23 cellular contexts compared by ENCODE assay signal in the genomic region with DNA sequence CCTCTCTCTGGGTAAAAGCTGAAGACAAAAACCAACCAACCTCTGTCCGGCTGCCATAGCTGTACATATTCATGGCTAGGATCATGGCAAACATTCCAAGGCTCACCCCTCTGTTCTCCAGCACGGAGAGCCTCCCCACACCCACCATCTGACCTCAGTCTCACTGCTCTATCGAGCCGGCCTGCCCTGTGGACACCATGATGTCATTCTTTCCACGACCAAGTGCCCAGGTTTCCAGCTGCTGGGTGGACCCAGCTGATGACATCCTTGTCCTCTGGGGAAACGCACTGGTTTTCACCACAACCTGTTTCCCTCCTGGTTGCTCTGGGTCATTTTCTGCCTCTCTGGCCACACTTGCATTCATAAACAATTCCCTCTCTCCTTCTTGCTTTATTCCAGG.
DNase-seq lines count a peak whose midpoint lies in the region; ATAC-seq, FAIRE-seq and TF ChIP-seq lines count a peak whose summit lies in the region.
"Had no signal": no experiment of that assay in that cellular context is flagged by ENCODE, and none has a peak within 500 bp of the region (broad histone marks: within the 10 kb centered on the region; RNA-seq: fewer than 3 reads in every experiment).

No MANE protein-coding gene starts in this region.

- no peak for TF ChIP-seq POLR2A in lower leg skin (IDR thresholded peaks at IDR 0.05)

- TF ChIP-seq CTCF in astrocyte (IDR thresholded peaks at IDR 0.05; ENCODE audit: insufficient read depth, low read depth, low read length) (no peak), endothelial cell (IDR thresholded peaks at IDR 0.05; ENCODE audit: unreplicated experiment) (no peak), lower leg skin (IDR thresholded peaks at IDR 0.05) (no peak), type B pancreatic cell (conservative IDR thresholded peaks at IDR 0.05) (no peak)

- no peaks in the 10 kb centered on the region for H3K27me3 ChIP-seq in astrocyte (ENCODE audit: insufficient read depth, low read length)
- H3K27me3 ChIP-seq: gastrocnemius medialis, sigmoid colon had no signal

- no peak overlapping the region for H3K27ac Mint-ChIP-seq in astrocyte (ENCODE audit: unreplicated experiment)
- no peak overlapping the region for H3K27ac Mint-ChIP-seq in endothelial cell (ENCODE audit: unreplicated experiment)
- H3K27ac Mint-ChIP-seq in type B pancreatic cell = peak overlapping the region; percentile 48
- no peak overlapping the region for H3K27ac Mint-ChIP-seq in activated CD8-positive, alpha-beta memory T cell treated with anti-CD3 and anti-CD28 coated beads, Interleukin-2, amount 10 ng/mL, durations not matched to agents 7 days and 5 days
- H3K27ac Mint-ChIP-seq: activated naive CD4-positive, alpha-beta T cell treated with anti-CD3 and anti-CD28 coated beads for 36 hours; activated T-cell treated with anti-CD3 and anti-CD28 coated beads, Interleukin-2, amount 50 U/mL, for 24 hours; CD8-positive, alpha-beta T cell had no signal

- H3K4me2 ChIP-seq in astrocyte (ENCODE audit: low read length) = no peak overlapping the region

- H4K20me1 ChIP-seq in astrocyte (ENCODE audit: insufficient read depth, low read length) = peaks cover 28% of the 10 kb centered on the region

- H3K4me1 Mint-ChIP-seq in astrocyte (ENCODE audit: low read depth, unreplicated experiment) (peaks cover 4% of the 10 kb centered on the region), endothelial cell (ENCODE audit: unreplicated experiment) (peaks cover 6% of the 10 kb centered on the region), type B pancreatic cell (ENCODE audit: unreplicated experiment) (no peaks in the 10 kb centered on the region)
- no peaks in the 10 kb centered on the region for H3K4me1 Mint-ChIP-seq in activated CD8-positive, alpha-beta memory T cell treated with anti-CD3 and anti-CD28 coated beads, Interleukin-2, amount 10 ng/mL, durations not matched to agents 7 days and 5 days

- WGBS in lower leg skin, 2 donors = 60 to 63% methylated on average over 6 of the region's 6 CpGs

- no peaks in the 10 kb centered on the region for H3K4me1 ChIP-seq in astrocyte (ENCODE audit: insufficient read depth, low read length)
- H3K4me1 ChIP-seq: gastrocnemius medialis, HAP-1 had no signal

- no peak overlapping the region for H3K9ac ChIP-seq in astrocyte (ENCODE audit: low read length)

- no peaks in the 10 kb centered on the region for H3K27me3 Mint-ChIP-seq in astrocyte (ENCODE audit: low read depth, unreplicated experiment)
- peaks cover 6% of the 10 kb centered on the region for H3K27me3 Mint-ChIP-seq in endothelial cell (ENCODE audit: unreplicated experiment)
- no peaks in the 10 kb centered on the region for H3K27me3 Mint-ChIP-seq in type B pancreatic cell
- H3K27me3 Mint-ChIP-seq in activated CD8-positive, alpha-beta memory T cell treated with anti-CD3 and anti-CD28 coated beads, Interleukin-2, amount 10 ng/mL, durations not matched to agents 7 days and 5 days = no peaks in the 10 kb centered on the region
- H3K27me3 Mint-ChIP-seq: activated T-cell treated with anti-CD3 and anti-CD28 coated beads, Interleukin-2, amount 50 U/mL, for 24 hours had no signal

- intact Hi-C loops in lower leg skin (cut with DNase I; ENCODE audit: low total_unique reads) = no loop called here

- no peak overlapping the region for H3K4me3 ChIP-seq in astrocyte (ENCODE audit: insufficient read depth, low read depth, low read length)
- H3K4me3 ChIP-seq in lower leg skin (ENCODE audit: low read depth, poor library complexity, severe bottlenecking) = no peak overlapping the region
- H3K4me3 ChIP-seq: gastrocnemius medialis, HAP-1, sigmoid colon had no signal

- H3K36me3 Mint-ChIP-seq in astrocyte (ENCODE audit: low read depth, unreplicated experiment) = peaks cover 28% of the 10 kb centered on the region
- H3K36me3 Mint-ChIP-seq in endothelial cell (ENCODE audit: low read depth, unreplicated experiment) = peaks cover 68% of the 10 kb centered on the region
- H3K36me3 Mint-ChIP-seq in type B pancreatic cell = peaks cover 31% of the 10 kb centered on the region
- no peaks in the 10 kb centered on the region for H3K36me3 Mint-ChIP-seq in activated CD8-positive, alpha-beta memory T cell treated with anti-CD3 and anti-CD28 coated beads, Interleukin-2, amount 10 ng/mL, durations not matched to agents 7 days and 5 days

- DNase-seq in astrocyte (ENCODE audit: low read depth) (no peak), endothelial cell (ENCODE audit: low spot score) (no peak), lower leg skin (ENCODE audit: low spot score in 2 of 2) (peak; percentile 41 to 81), type B pancreatic cell (ENCODE audit: extremely low spot score, unreplicated experiment) (no peak), NCI-H128 (lab: John Stamatoyannopoulos, UW; ENCODE audit: unreplicated experiment) (no peak), NCI-H2081 treated with DMSO at 0.1 percent for 48 hours (lab: John Stamatoyannopoulos, UW) (no peak)
- DNase-seq in activated CD8-positive, alpha-beta memory T cell treated with anti-CD3 and anti-CD28 coated beads, Interleukin-2, amount 10 ng/mL, durations not matched to agents 7 days and 5 days = no peak
- DNase-seq: activated naive CD4-positive, alpha-beta T cell treated with anti-CD3 and anti-CD28 coated beads for 36 hours; activated T-cell treated with anti-CD3 and anti-CD28 coated beads, Interleukin-2, amount 50 U/mL, for 24 hours; amniotic stem cell; CD8-positive, alpha-beta T cell; effector CD4-positive, alpha-beta T cell; KBM-7; kidney; NCI-H187 treated with DMSO at 0.1 percent for 48 hours; NCI-H774; OCI-M1; SHP77; sigmoid colon; stimulated activated CD8-positive, alpha-beta memory T cell treated with anti-CD3 and anti-CD28 coated beads, Interleukin-4, amount 100 ng/mL, for 48 hours had no signal

- peaks cover 62% of the 10 kb centered on the region for H3K36me3 ChIP-seq in astrocyte (ENCODE audit: insufficient read depth, low read length)

- H3K9me3 ChIP-seq in astrocyte (ENCODE audit: insufficient read depth, low read depth, low read length) = no peaks in the 10 kb centered on the region
- H3K9me3 ChIP-seq: gastrocnemius medialis, HAP-1, sigmoid colon had no signal

- H3K9me3 Mint-ChIP-seq in astrocyte (ENCODE audit: unreplicated experiment) = peaks cover 2% of the 10 kb centered on the region
- no peaks in the 10 kb centered on the region for H3K9me3 Mint-ChIP-seq in endothelial cell (ENCODE audit: unreplicated experiment)
- H3K9me3 Mint-ChIP-seq in type B pancreatic cell = no peaks in the 10 kb centered on the region
- H3K9me3 Mint-ChIP-seq in activated CD8-positive, alpha-beta memory T cell treated with anti-CD3 and anti-CD28 coated beads, Interleukin-2, amount 10 ng/mL, durations not matched to agents 7 days and 5 days (ENCODE audit: low read depth) = no peaks in the 10 kb centered on the region
- H3K9me3 Mint-ChIP-seq: activated naive CD4-positive, alpha-beta T cell treated with anti-CD3 and anti-CD28 coated beads for 36 hours; activated T-cell treated with anti-CD3 and anti-CD28 coated beads, Interleukin-2, amount 50 U/mL, for 24 hours; CD8-positive, alpha-beta T cell had no signal

- H3K4me3 Mint-ChIP-seq in astrocyte (ENCODE audit: unreplicated experiment) = peak overlapping the region; percentile 45
- H3K4me3 Mint-ChIP-seq in endothelial cell (ENCODE audit: unreplicated experiment) = peak overlapping the region; percentile 27
- H3K4me3 Mint-ChIP-seq in type B pancreatic cell = no peak overlapping the region
- H3K4me3 Mint-ChIP-seq in activated CD8-positive, alpha-beta memory T cell treated with anti-CD3 and anti-CD28 coated beads, Interleukin-2, amount 10 ng/mL, durations not matched to agents 7 days and 5 days = no peak overlapping the region
- H3K4me3 Mint-ChIP-seq: activated naive CD4-positive, alpha-beta T cell treated with anti-CD3 and anti-CD28 coated beads for 36 hours; activated T-cell treated with anti-CD3 and anti-CD28 coated beads, Interleukin-2, amount 50 U/mL, for 24 hours; CD8-positive, alpha-beta T cell had no signal

- no peaks in the 10 kb centered on the region for H3K79me2 ChIP-seq in astrocyte (ENCODE audit: insufficient read depth, low read length)

- H2AFZ ChIP-seq in astrocyte (ENCODE audit: low read depth, low read length) = no peak overlapping the region

- FAIRE-seq in astrocyte (lab: Jason Lieb, UNC) = no peak
- FAIRE-seq: kidney had no signal

- no peak for ATAC-seq in activated CD8-positive, alpha-beta memory T cell treated with anti-CD3 and anti-CD28 coated beads, Interleukin-2, amount 10 ng/mL, durations not matched to agents 7 days and 5 days
- ATAC-seq: CD8-positive, alpha-beta T cell; esophagus mucosa had no signal

- CTCF ChIA-PET in activated CD8-positive, alpha-beta memory T cell treated with anti-CD3 and anti-CD28 coated beads, Interleukin-2, amount 10 ng/mL, durations not matched to agents 7 days and 5 days (lab: Charles Lee) = no interaction called here

- no peak overlapping the region for H3K27ac ChIP-seq in astrocyte (ENCODE audit: low read depth, low read length)
- H3K27ac ChIP-seq: sigmoid colon had no signal

Comparison
In these comparisons a context has a peak if more than half of its experiments do, and no peak if none do; other contexts are left out.
1. DNase-seq: peak in lower leg skin (2 of 2); none in astrocyte (single experiment), endothelial cell (single experiment), type B pancreatic cell (single experiment), NCI-H128 (single experiment), NCI-H2081 treated with DMSO at 0.1 percent for 48 hours (single experiment) and activated CD8-positive, alpha-beta memory T cell treated with anti-CD3 and anti-CD28 coated beads, Interleukin-2, amount 10 ng/mL, durations not matched to agents 7 days and 5 days (single experiment).
2. H3K4me3 Mint-ChIP-seq: peak in astrocyte (single experiment) and endothelial cell (single experiment); none in type B pancreatic cell (single experiment) and activated CD8-positive, alpha-beta memory T cell treated with anti-CD3 and anti-CD28 coated beads, Interleukin-2, amount 10 ng/mL, durations not matched to agents 7 days and 5 days (single experiment).